ENCODE assay signal across 8 cellular contexts in the genomic region with DNA sequence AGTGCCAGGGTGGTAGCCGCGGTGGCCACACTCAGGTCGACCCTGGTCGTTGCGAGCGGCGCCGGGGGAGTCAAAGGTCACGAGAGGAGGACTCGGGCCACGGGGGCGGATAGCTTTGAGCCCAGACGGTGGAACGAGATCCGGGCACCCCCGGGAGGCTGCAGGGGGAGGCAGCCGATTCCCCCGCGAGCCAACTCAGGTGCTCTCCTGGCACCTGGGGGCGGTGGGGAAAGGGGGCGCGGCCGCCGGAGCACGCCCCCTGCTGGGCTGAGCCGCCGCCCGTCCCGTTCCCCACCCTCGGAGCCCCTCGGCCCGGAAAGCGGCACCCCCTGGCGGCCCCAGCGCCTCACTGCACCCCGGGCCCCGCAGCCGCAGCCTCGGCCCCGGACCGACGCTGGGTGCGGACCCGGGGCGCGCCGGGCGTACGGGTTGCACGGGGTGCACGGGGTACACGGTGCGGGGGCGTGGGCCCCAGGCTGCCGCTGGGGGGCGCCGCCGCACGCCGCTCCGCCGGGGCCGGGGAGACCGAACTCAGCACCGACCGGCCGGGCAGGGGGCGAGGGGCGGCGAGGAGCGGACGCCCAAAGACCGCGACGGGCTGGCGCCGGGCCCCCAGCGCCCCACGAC. TPM values are rescaled to one million over a fixed set of nuclear protein-coding genes. Genes with fewer than 3 reads are reported as not detected.
DNase-seq lines count a peak whose midpoint lies in the region; ATAC-seq and TF ChIP-seq lines count a peak whose summit lies in the region.

No MANE protein-coding gene starts in this region.

- DNase-seq in NCI-H510A treated with DMSO at 0.1 percent for 48 hours (lab: John Stamatoyannopoulos, UW) (peak; percentile 39), NCI-H510A (lab: John Stamatoyannopoulos, UW) (no peak), NOMO-1 (lab: John Stamatoyannopoulos, UW; ENCODE audit: unreplicated experiment in 2 of 2) (peak; percentile 39 to 77), esophagus squamous epithelium (lab: John Stamatoyannopoulos, UW) (no peak)
- DNase-seq in activated T-cell treated with anti-CD3 and anti-CD28 coated beads, Interleukin-2, amount 50 U/mL, for 48 hours = peak; percentile 91 to 93
- peak; percentile 72 to 91 (median 81) for DNase-seq in naive thymus-derived CD4-positive, alpha-beta T cell
- peak; percentile 93 to 94 for DNase-seq in stimulated activated effector memory CD8-positive, alpha-beta T cell treated with anti-CD3 and anti-CD28 coated beads, Interleukin-12 subunit alpha, Interleukin-12 subunit beta, amount 100 ng/mL, for 72 hours (ENCODE audit: low spot score in 2 of 2)

- H3K36me3 ChIP-seq in esophagus squamous epithelium = peaks cover 0 to 3% (median 0%) of the 10 kb centered on the region in 3 donors
- peaks cover 0 to 9% (median 0%) of the 10 kb centered on the region in 3 experiments for H3K36me3 ChIP-seq in naive thymus-derived CD4-positive, alpha-beta T cell (ENCODE audit: control insufficient read depth in 2 of 3, insufficient read depth in 3 of 3, low read length in 3 of 3)

- peak; percentile 47 for ATAC-seq in HG03066 (IDR thresholded peaks at IDR 0.05; ENCODE audit: low read depth, unreplicated experiment)
- peak; percentile 80 for ATAC-seq in naive thymus-derived CD4-positive, alpha-beta T cell
- ATAC-seq in stimulated activated effector memory CD8-positive, alpha-beta T cell treated with anti-CD3 and anti-CD28 coated beads, Interleukin-12 subunit alpha, Interleukin-12 subunit beta, amount 100 ng/mL, for 72 hours = peak; percentile 68

- H3K4me3 ChIP-seq in esophagus squamous epithelium = peak overlapping the region; percentile 53 to 88 (median 66)
- peak overlapping the region; percentile 53 for H3K4me3 ChIP-seq in naive thymus-derived CD4-positive, alpha-beta T cell (ENCODE audit: low read length)

- H3K36me3 Mint-ChIP-seq in naive thymus-derived CD4-positive, alpha-beta T cell = peaks cover 0 to 3% (median 0%) of the 10 kb centered on the region in 5 donors
- H3K36me3 Mint-ChIP-seq in stimulated activated effector memory CD8-positive, alpha-beta T cell treated with anti-CD3 and anti-CD28 coated beads, Interleukin-12 subunit alpha, Interleukin-12 subunit beta, amount 100 ng/mL, for 72 hours = peaks cover 10% of the 10 kb centered on the region

- no peaks in the 10 kb centered on the region for H3K27me3 ChIP-seq in esophagus squamous epithelium
- no peaks in the 10 kb centered on the region for H3K27me3 ChIP-seq in naive thymus-derived CD4-positive, alpha-beta T cell (ENCODE audit: control insufficient read depth in 2 of 2, insufficient read depth in 2 of 2, low read length in 2 of 2)

- peaks cover 0 to 2% (median 0%) of the 10 kb centered on the region in 5 donors for H3K27me3 Mint-ChIP-seq in naive thymus-derived CD4-positive, alpha-beta T cell

- 0 to 1% methylated on average over 15 to 30 of the region's 79 CpGs for WGBS in esophagus squamous epithelium, 2 donors

- CTCF ChIA-PET in naive thymus-derived CD4-positive, alpha-beta T cell (lab: Charles Lee) = interaction anchor here (0.6 to 3.2 kb wide), 12 partner anchors 9 to 103 kb away, joined by 3 to 30 read pairs (median 6); partner anchors contain the start of gene FBXO24

- TF ChIP-seq CTCF in esophagus squamous epithelium (IDR thresholded peaks at IDR 0.05) = peak; percentile 82 to 99 (median 99)

- peaks cover 0 to 4% (median 0%) of the 10 kb centered on the region in 11 donors for H3K9me3 Mint-ChIP-seq in naive thymus-derived CD4-positive, alpha-beta T cell
- no peaks in the 10 kb centered on the region for H3K9me3 Mint-ChIP-seq in stimulated activated effector memory CD8-positive, alpha-beta T cell treated with anti-CD3 and anti-CD28 coated beads, Interleukin-12 subunit alpha, Interleukin-12 subunit beta, amount 100 ng/mL, for 72 hours

- peak overlapping the region; percentile 71 to 84 (median 75) for H3K27ac ChIP-seq in esophagus squamous epithelium
- H3K27ac ChIP-seq in naive thymus-derived CD4-positive, alpha-beta T cell (ENCODE audit: low read depth, low read length) = peak overlapping the region; percentile 56

- intact Hi-C loops in esophagus squamous epithelium (cut with DNase I) = no loop called here
- intact Hi-C loops in naive thymus-derived CD4-positive, alpha-beta T cell (cut with micrococcal nuclease) = loop anchor here (1.0 kb wide), 5 partner anchors 14 to 242 kb away; partner anchors contain the start of genes AGFG2 (in 1 of the 2) and MOSPD3 (in 1 of the 2)

- POLR2A ChIA-PET in naive thymus-derived CD4-positive, alpha-beta T cell (lab: Charles Lee) = interaction anchor here (0.6 to 2.2 kb wide), 9 partner anchors 10 to 370 kb away, joined by 3 to 7 read pairs (median 4); partner anchors contain the start of genes AGFG2, MBLAC1, MEPCE and PPP1R35

- no peaks in the 10 kb centered on the region for H3K9me3 ChIP-seq in esophagus squamous epithelium
- no peaks in the 10 kb centered on the region for H3K9me3 ChIP-seq in naive thymus-derived CD4-positive, alpha-beta T cell (ENCODE audit: control insufficient read depth in 2 of 3, low read length in 3 of 3)

- TF ChIP-seq POLR2A in esophagus squamous epithelium (IDR thresholded peaks at IDR 0.05) = no peak

- peaks cover 14 to 49% (median 19%) of the 10 kb centered on the region in 3 donors for H3K4me1 ChIP-seq in esophagus squamous epithelium
- peaks cover 13 to 20% of the 10 kb centered on the region in 2 donors for H3K4me1 ChIP-seq in naive thymus-derived CD4-positive, alpha-beta T cell (ENCODE audit: control insufficient read depth in 2 of 2, insufficient read depth in 2 of 2, low read length in 2 of 2)

- peak overlapping the region in 7 of 9 donors; percentile 54 to 82 (median 73) for H3K27ac Mint-ChIP-seq in naive thymus-derived CD4-positive, alpha-beta T cell
- peak overlapping the region; percentile 88 for H3K27ac Mint-ChIP-seq in stimulated activated effector memory CD8-positive, alpha-beta T cell treated with anti-CD3 and anti-CD28 coated beads, Interleukin-12 subunit alpha, Interleukin-12 subunit beta, amount 100 ng/mL, for 72 hours

- peak overlapping the region; percentile 84 to 94 (median 89) for H3K4me3 Mint-ChIP-seq in naive thymus-derived CD4-positive, alpha-beta T cell
- H3K4me3 Mint-ChIP-seq in stimulated activated effector memory CD8-positive, alpha-beta T cell treated with anti-CD3 and anti-CD28 coated beads, Interleukin-12 subunit alpha, Interleukin-12 subunit beta, amount 100 ng/mL, for 72 hours = peak overlapping the region; percentile 82

- peaks cover 7 to 40% (median 21%) of the 10 kb centered on the region in 7 donors for H3K4me1 Mint-ChIP-seq in naive thymus-derived CD4-positive, alpha-beta T cell
- H3K4me1 Mint-ChIP-seq in stimulated activated effector memory CD8-positive, alpha-beta T cell treated with anti-CD3 and anti-CD28 coated beads, Interleukin-12 subunit alpha, Interleukin-12 subunit beta, amount 100 ng/mL, for 72 hours = peaks cover 11% of the 10 kb centered on the region

RNA-seq across cellular contexts. Expression of gene NYAP1, which starts 0.5 kb away (rescaled TPM):
- 1 to 10 TPM in 1 of 4 donors, under 1 TPM in 2, not detected in 1; 0.31 to 1.1 (median 0.57) TPM for total RNA-seq in esophagus squamous epithelium
- total RNA-seq in naive thymus-derived CD4-positive, alpha-beta T cell = under 1 TPM; 0.11 to 0.64 (median 0.44) TPM
- polyA plus RNA-seq in naive thymus-derived CD4-positive, alpha-beta T cell = not detected

RNA-seq across cellular contexts. Expression of gene TSC22D4, which starts 4.2 kb away (rescaled TPM):
- 10 to 100 TPM; 29.2 to 65.0 (median 33.7) TPM for total RNA-seq in esophagus squamous epithelium
- 100 to 1,000 TPM in 4 of 5 experiments, 10 to 100 TPM in 1; 75.6 to 124 (median 115) TPM for total RNA-seq in naive thymus-derived CD4-positive, alpha-beta T cell
- 10 to 100 TPM; 23.7 to 30.1 TPM for polyA plus RNA-seq in naive thymus-derived CD4-positive, alpha-beta T cell

RNA-seq across cellular contexts. Expression of gene SPACDR, which starts 19.2 kb away (rescaled TPM):
- not detected for total RNA-seq in esophagus squamous epithelium
- total RNA-seq in naive thymus-derived CD4-positive, alpha-beta T cell = 1 to 10 TPM; 1.6 to 7.8 (median 2.2) TPM
- polyA plus RNA-seq in naive thymus-derived CD4-positive, alpha-beta T cell = under 1 TPM in 1 of 2 donors, not detected in 1; 0.85 TPM

RNA-seq across cellular contexts. Expression of gene PPP1R35, which starts 46.9 kb away (rescaled TPM):
- total RNA-seq in esophagus squamous epithelium = 10 to 100 TPM; 18.4 to 28.2 (median 26.4) TPM
- 10 to 100 TPM; 33.5 to 80.0 (median 65.7) TPM for total RNA-seq in naive thymus-derived CD4-positive, alpha-beta T cell
- 10 to 100 TPM; 25.1 to 52.7 TPM for polyA plus RNA-seq in naive thymus-derived CD4-positive, alpha-beta T cell

RNA-seq across cellular contexts. Expression of gene MEPCE, which starts 53.6 kb away (rescaled TPM):
- total RNA-seq in esophagus squamous epithelium = 10 to 100 TPM; 18.0 to 27.7 (median 23.4) TPM
- 10 to 100 TPM; 47.9 to 68.2 (median 65.1) TPM for total RNA-seq in naive thymus-derived CD4-positive, alpha-beta T cell
- polyA plus RNA-seq in naive thymus-derived CD4-positive, alpha-beta T cell = 10 to 100 TPM; 12.2 to 20.5 TPM

Comparison
In these comparisons a context has a peak if more than half of its experiments do, and no peak if none do; other contexts are left out.
1. DNase-seq: peak in NCI-H510A treated with DMSO at 0.1 percent for 48 hours (single experiment), NOMO-1 (2 of 2), activated T-cell treated with anti-CD3 and anti-CD28 coated beads, Interleukin-2, amount 50 U/mL, for 48 hours (2 of 2), naive thymus-derived CD4-positive, alpha-beta T cell (9 of 9) and stimulated activated effector memory CD8-positive, alpha-beta T cell treated with anti-CD3 and anti-CD28 coated beads, Interleukin-12 subunit alpha, Interleukin-12 subunit beta, amount 100 ng/mL, for 72 hours (2 of 2); none in NCI-H510A (single experiment) and esophagus squamous epithelium (single experiment).
2. Peak in every context shown above with its lines, with median percentiles within 50 percentile points of each other: ATAC-seq.